Comparison of ENCODE assay signal across 38 cellular contexts in the genomic region with DNA sequence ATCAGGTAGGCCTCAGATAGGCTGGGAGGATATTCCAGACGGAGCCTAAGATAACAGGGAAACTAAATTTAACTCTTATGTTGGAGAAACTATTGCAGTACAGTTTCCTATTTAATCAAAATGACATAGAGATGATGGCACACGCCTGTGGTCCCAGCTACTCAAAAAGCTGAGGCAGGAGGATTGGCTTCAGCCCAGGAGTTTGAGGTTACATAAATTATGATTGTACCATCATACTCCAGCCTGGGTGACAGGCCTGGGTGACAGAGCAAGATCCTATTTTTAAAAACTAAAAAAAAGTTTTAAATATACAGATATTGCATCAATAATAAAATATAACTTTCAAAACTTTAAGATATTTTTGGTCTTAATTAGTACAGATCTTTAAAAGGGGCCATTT. TPM values are rescaled to one million over a fixed set of nuclear protein-coding genes. Genes with fewer than 3 reads are reported as not detected.
"Had no signal": no experiment of that assay in that cellular context is flagged by ENCODE, and none has a peak within 500 bp of the region (broad histone marks: within the 10 kb centered on the region; RNA-seq: fewer than 3 reads in every experiment).

No MANE protein-coding gene starts in this region.

- DNase-seq: activated CD4-positive, alpha-beta memory T cell treated with anti-CD3 and anti-CD28 coated beads, Interleukin-2, amount 10 ng/mL, durations not matched to agents 7 days and 5 days; activated CD4-positive, alpha-beta T cell treated with anti-CD3 and anti-CD28 coated beads for 1 hour; activated CD4-positive, alpha-beta T cell treated with anti-CD3 and anti-CD28 coated beads for 48 hours; activated CD4-positive, CD25-positive, alpha-beta regulatory T cell; activated CD8-positive, alpha-beta memory T cell treated with anti-CD3 and anti-CD28 coated beads for 24 hours; activated CD8-positive, alpha-beta memory T cell treated with anti-CD3 and anti-CD28 coated beads, Interleukin-2, amount 10 ng/mL, durations not matched to agents 7 days and 5 days; activated CD8-positive, alpha-beta memory T cell treated with anti-CD3 and anti-CD28 coated beads, Interleukin-2, amount 50 U/mL, for 48 hours; activated effector memory CD4-positive, alpha-beta T cell treated with Interleukin-2 at 50 U/mL for 16 hours; activated naive CD4-positive, alpha-beta T cell; activated naive CD4-positive, alpha-beta T cell treated with anti-CD3 and anti-CD28 coated beads, Interleukin-2, amount 50 U/mL, for 16 hours; activated naive CD8-positive, alpha-beta T cell treated with anti-CD3 and anti-CD28 coated beads for 36 hours; activated T-cell treated with anti-CD3 and anti-CD28 coated beads, Interleukin-2, amount 50 U/mL, for 48 hours; amygdala; caudate nucleus; cerebellar nuclear complex; Kasumi-1; KG1; MM.1S; NCI-H1105; NCI-H1417 treated with DMSO at 0.1 percent for 48 hours; NCI-H187 treated with DMSO at 0.1 percent for 48 hours; NCI-H2081; NCI-H2171 treated with DMSO at 0.1 percent for 48 hours; NCI-H226; NCI-H446 treated with DMSO at 0.1 percent for 48 hours; NCI-H524 treated with DMSO at 0.1 percent for 48 hours; NCI-H748 treated with DMSO at 0.1 percent for 48 hours; NK-92 treated with Interleukin-12 subunit alpha and Interleukin-12 subunit beta, amount 100 ng/mL, for 24 hours; PC-9; SIG-M5; T-helper 1 cell; T-helper 2 cell; T-helper 9 cell; WERI-Rb-1 had no signal

- ATAC-seq: activated CD8-positive, alpha-beta memory T cell treated with anti-CD3 and anti-CD28 coated beads, Interleukin-2, amount 10 ng/mL, durations not matched to agents 7 days and 5 days; Right ventricle myocardium inferior; SK-N-SH treated with all-trans-retinoic acid at 6 μM for 48 hours had no signal

- H3K27ac ChIP-seq: PC-9, RWPE1, WERI-Rb-1 had no signal

- H3K4me2 ChIP-seq: PC-9 had no signal

- H2AFZ ChIP-seq: PC-9 had no signal

- H3K4me3 ChIP-seq: PC-9 had no signal

RNA-seq across cellular contexts. Expression of a gene that starts 25.2 kb away (rescaled TPM):
- total RNA-seq: activated CD4-positive, alpha-beta memory T cell treated with anti-CD3 and anti-CD28 coated beads, Interleukin-2, amount 10 ng/mL, durations not matched to agents 7 days and 5 days; activated CD8-positive, alpha-beta memory T cell treated with anti-CD3 and anti-CD28 coated beads, Interleukin-2, amount 10 ng/mL, durations not matched to agents 7 days and 5 days; activated naive CD8-positive, alpha-beta T cell treated with anti-CD3 and anti-CD28 coated beads for 36 hours; bronchial epithelial cell; PC-9 had no signal
